In genomic region chr12:31821484-31821883, GRCh38 we compare ENCODE assay signal across 27 cellular contexts.
"Had no signal": no experiment of that assay in that cellular context is flagged by ENCODE, and none has a peak within 500 bp of the region (broad histone marks: within the 10 kb centered on the region; RNA-seq: fewer than 3 reads in every experiment).

No MANE protein-coding gene starts in this region.

- H3K4me3 Mint-ChIP-seq: stimulated activated effector memory CD8-positive, alpha-beta T cell treated with anti-CD3 and anti-CD28 coated beads, Interleukin-12 subunit alpha, Interleukin-12 subunit beta, amount 100 ng/mL, for 72 hours; stimulated activated memory B cell treated with anti-CD40 and anti-IgM and Interleukin-4, amounts not matched to agents 10 μg/mL and 1 μg/mL and 100 μg/mL, for 72 hours; stimulated activated naive CD8-positive, alpha-beta T cell treated with anti-CD3 and anti-CD28 coated beads, Interleukin-15, amount 100 ng/mL, for 72 hours; stimulated activated naive CD8-positive, alpha-beta T cell treated with anti-CD3 and anti-CD28 coated beads, Interleukin-15, Interleukin-2, amounts not matched to agents 100 ng/mL and 50 ng/mL, for 24 hours; type B pancreatic cell had no signal

- H3K4me3 ChIP-seq: stomach, suprapubic skin, testis, thoracic aorta, thyroid gland, tibial artery, tibial nerve, transverse colon, upper lobe of left lung, upper lobe of right lung, uterus, vagina had no signal

- H3K27me3 Mint-ChIP-seq: stimulated activated memory B cell treated with anti-CD40 and anti-IgM and Interleukin-4, amounts not matched to agents 10 μg/mL and 1 μg/mL and 100 μg/mL, for 72 hours; stimulated activated naive CD8-positive, alpha-beta T cell treated with anti-CD3 and anti-CD28 coated beads, Interleukin-15, amount 100 ng/mL, for 72 hours; stimulated activated naive CD8-positive, alpha-beta T cell treated with anti-CD3 and anti-CD28 coated beads, Interleukin-15, Interleukin-2, amounts not matched to agents 100 ng/mL and 50 ng/mL, for 24 hours; type B pancreatic cell had no signal

- ATAC-seq: stimulated activated effector memory CD8-positive, alpha-beta T cell treated with anti-CD3 and anti-CD28 coated beads, Interleukin-12 subunit alpha, Interleukin-12 subunit beta, amount 100 ng/mL, for 72 hours; stimulated activated memory B cell treated with anti-CD40 and anti-IgM and Interleukin-4, amounts not matched to agents 10 μg/mL and 1 μg/mL and 100 μg/mL, for 72 hours; stimulated activated naive CD8-positive, alpha-beta T cell treated with anti-CD3 and anti-CD28 coated beads, Interleukin-15, amount 100 ng/mL, for 72 hours; stimulated activated naive CD8-positive, alpha-beta T cell treated with anti-CD3 and anti-CD28 coated beads, Interleukin-15, Interleukin-2, amounts not matched to agents 100 U/mL and 50 U/mL, for 24 hours; upper lobe of right lung had no signal

- H3K36me3 ChIP-seq: stomach, suprapubic skin, thoracic aorta, thyroid gland, tibial artery, tibial nerve, transverse colon, upper lobe of left lung, upper lobe of right lung, uterus, vagina had no signal

- H3K36me3 Mint-ChIP-seq: stimulated activated effector memory CD8-positive, alpha-beta T cell treated with anti-CD3 and anti-CD28 coated beads, Interleukin-12 subunit alpha, Interleukin-12 subunit beta, amount 100 ng/mL, for 72 hours had no signal

- H3K27me3 ChIP-seq: stomach, suprapubic skin, testis, thyroid gland, tibial artery, tibial nerve, transverse colon, upper lobe of left lung, upper lobe of right lung, uterus, vagina had no signal

- H3K9me3 ChIP-seq: suprapubic skin, testis, thyroid gland, transverse colon, upper lobe of left lung, upper lobe of right lung, uterus, vagina had no signal

- FAIRE-seq: urothelium cell line had no signal

- H3K4me1 ChIP-seq: stomach, suprapubic skin, testis, thyroid gland, tibial artery, tibial nerve, transverse colon, upper lobe of left lung, upper lobe of right lung, uterus, vagina had no signal

- DNase-seq: stimulated activated CD4-positive, alpha-beta T cell treated with anti-CD3 and anti-CD28 coated beads, Interleukin-2, amount 100 ng/mL, for 48 hours; stimulated activated CD4-positive, alpha-beta T cell treated with anti-CD3 and anti-CD28 coated beads, Interleukin-4, amount 100 ng/mL, for 1 hour; stimulated activated CD4-positive, alpha-beta T cell treated with anti-CD3 and anti-CD28 coated beads, Interleukin-4, amount 100 ng/mL, for 24 hours; stimulated activated CD4-positive, alpha-beta T cell treated with anti-CD3 and anti-CD28 coated beads, Interleukin-4, amount 100 ng/mL, for 4 hours; stimulated activated CD8-positive, alpha-beta memory T cell treated with anti-CD3 and anti-CD28 coated beads, Interleukin-4, amount 100 ng/mL, for 48 hours; stimulated activated naive CD4-positive, alpha-beta T cell; stimulated activated naive CD4-positive, alpha-beta T cell treated with Interleukin-2 at 50 U/mL for 16 hours; stimulated activated naive CD8-positive, alpha-beta T cell treated with anti-CD3 and anti-CD28 coated beads, Interleukin-15, amount 100 ng/mL, for 72 hours; stimulated activated naive CD8-positive, alpha-beta T cell treated with anti-CD3 and anti-CD28 coated beads, Interleukin-15, Interleukin-2, amounts not matched to agents 100 U/mL and 50 U/mL, for 24 hours; stomach; substantia nigra; testis; tibial artery; transverse colon; upper lobe of left lung; upper lobe of right lung; uterus had no signal

- H3K4me1 Mint-ChIP-seq: stimulated activated effector memory CD8-positive, alpha-beta T cell treated with anti-CD3 and anti-CD28 coated beads, Interleukin-12 subunit alpha, Interleukin-12 subunit beta, amount 100 ng/mL, for 72 hours; stimulated activated memory B cell treated with anti-CD40 and anti-IgM and Interleukin-4, amounts not matched to agents 10 μg/mL and 1 μg/mL and 100 μg/mL, for 72 hours; stimulated activated naive CD8-positive, alpha-beta T cell treated with anti-CD3 and anti-CD28 coated beads, Interleukin-15, amount 100 ng/mL, for 72 hours had no signal

- H3K27ac Mint-ChIP-seq: stimulated activated effector memory CD8-positive, alpha-beta T cell treated with anti-CD3 and anti-CD28 coated beads, Interleukin-12 subunit alpha, Interleukin-12 subunit beta, amount 100 ng/mL, for 72 hours; stimulated activated naive CD8-positive, alpha-beta T cell treated with anti-CD3 and anti-CD28 coated beads, Interleukin-15, amount 100 ng/mL, for 72 hours; stimulated activated naive CD8-positive, alpha-beta T cell treated with anti-CD3 and anti-CD28 coated beads, Interleukin-15, Interleukin-2, amounts not matched to agents 100 ng/mL and 50 ng/mL, for 24 hours; type B pancreatic cell had no signal

- H3K27ac ChIP-seq: stomach, suprapubic skin, testis, thoracic aorta, thyroid gland, tibial artery, tibial nerve, transverse colon, upper lobe of left lung, upper lobe of right lung, uterus, vagina had no signal
